ENCODE assay signal across 23 cellular contexts in genomic region chr5:62607615-62608014, GRCh38.
"Had no signal": no experiment of that assay in that cellular context is flagged by ENCODE, and none has a peak within 500 bp of the region (broad histone marks: within the 10 kb centered on the region; RNA-seq: fewer than 3 reads in every experiment).

No MANE protein-coding gene starts in this region.

- H3K9me3 Mint-ChIP-seq: nephron; neural progenitor cell; stimulated activated effector memory CD8-positive, alpha-beta T cell treated with anti-CD3 and anti-CD28 coated beads, Interleukin-12 subunit alpha, Interleukin-12 subunit beta, amount 100 ng/mL, for 72 hours; stimulated activated naive B cell treated with anti-CD40 and anti-IgM and Interleukin-4, amounts not matched to agents 10 μg/mL and 1 μg/mL and 100 μg/mL, for 72 hours; stimulated activated naive CD8-positive, alpha-beta T cell treated with anti-CD3 and anti-CD28 coated beads, Interleukin-15, Interleukin-2, amounts not matched to agents 100 ng/mL and 50 ng/mL, for 24 hours had no signal

- H3K4me1 Mint-ChIP-seq: nephron; neural progenitor cell; stimulated activated naive B cell treated with anti-CD40 and anti-IgM and Interleukin-4, amounts not matched to agents 10 μg/mL and 1 μg/mL and 100 μg/mL, for 72 hours had no signal

- H3K4me3 Mint-ChIP-seq: naive thymus-derived CD4-positive, alpha-beta T cell; nephron; neural progenitor cell; stimulated activated effector memory CD8-positive, alpha-beta T cell treated with anti-CD3 and anti-CD28 coated beads, Interleukin-12 subunit alpha, Interleukin-12 subunit beta, amount 100 ng/mL, for 72 hours; stimulated activated naive B cell treated with anti-CD40 and anti-IgM and Interleukin-4, amounts not matched to agents 10 μg/mL and 1 μg/mL and 100 μg/mL, for 72 hours; stimulated activated naive CD8-positive, alpha-beta T cell treated with anti-CD3 and anti-CD28 coated beads, Interleukin-15, Interleukin-2, amounts not matched to agents 100 ng/mL and 50 ng/mL, for 24 hours had no signal

- H3K27ac Mint-ChIP-seq: neural progenitor cell; progenitor cell of endocrine pancreas; stimulated activated effector memory CD8-positive, alpha-beta T cell treated with anti-CD3 and anti-CD28 coated beads, Interleukin-12 subunit alpha, Interleukin-12 subunit beta, amount 100 ng/mL, for 72 hours; stimulated activated naive B cell treated with anti-CD40 and anti-IgM and Interleukin-4, amounts not matched to agents 10 μg/mL and 1 μg/mL and 100 μg/mL, for 72 hours; stimulated activated naive CD8-positive, alpha-beta T cell treated with anti-CD3 and anti-CD28 coated beads, Interleukin-15, Interleukin-2, amounts not matched to agents 100 ng/mL and 50 ng/mL, for 24 hours had no signal

- DNase-seq: naive thymus-derived CD4-positive, alpha-beta T cell; occipital lobe; ovary; posterior cingulate gyrus; psoas muscle; right cardiac atrium; right lobe of liver; sigmoid colon; small intestine; stimulated activated CD4-positive, alpha-beta T cell treated with anti-CD3 and anti-CD28 coated beads, Interleukin-15, amount 100 ng/mL, for 24 hours; stimulated activated CD4-positive, alpha-beta T cell treated with anti-CD3 and anti-CD28 coated beads, Interleukin-2, amount 100 ng/mL, for 24 hours; stimulated activated CD4-positive, alpha-beta T cell treated with anti-CD3 and anti-CD28 coated beads, Interleukin-2, amount 100 ng/mL, for 48 hours; stimulated activated CD4-positive, alpha-beta T cell treated with anti-CD3 and anti-CD28 coated beads, Interleukin-4, amount 100 ng/mL, for 24 hours; stimulated activated naive B cell treated with anti-CD40 and anti-IgM and Interleukin-4, amounts not matched to agents 10 μg/mL and 1 μg/mL and 100 μg/mL, for 72 hours; stimulated activated naive CD4-positive, alpha-beta T cell treated with Interleukin-2 at 50 U/mL for 16 hours; stomach; thyroid gland; upper lobe of left lung had no signal

- H3K27me3 Mint-ChIP-seq: naive thymus-derived CD4-positive, alpha-beta T cell; progenitor cell of endocrine pancreas; stimulated activated naive B cell treated with anti-CD40 and anti-IgM and Interleukin-4, amounts not matched to agents 10 μg/mL and 1 μg/mL and 100 μg/mL, for 72 hours; stimulated activated naive CD8-positive, alpha-beta T cell treated with anti-CD3 and anti-CD28 coated beads, Interleukin-15, Interleukin-2, amounts not matched to agents 100 ng/mL and 50 ng/mL, for 24 hours had no signal

- ATAC-seq: naive thymus-derived CD4-positive, alpha-beta T cell; psoas muscle; right lobe of liver; stimulated activated effector memory CD8-positive, alpha-beta T cell treated with anti-CD3 and anti-CD28 coated beads, Interleukin-12 subunit alpha, Interleukin-12 subunit beta, amount 100 ng/mL, for 72 hours; stimulated activated naive B cell treated with anti-CD40 and anti-IgM and Interleukin-4, amounts not matched to agents 10 μg/mL and 1 μg/mL and 100 μg/mL, for 72 hours had no signal
